8 cellular contexts compared by ENCODE assay signal in the genomic region with DNA sequence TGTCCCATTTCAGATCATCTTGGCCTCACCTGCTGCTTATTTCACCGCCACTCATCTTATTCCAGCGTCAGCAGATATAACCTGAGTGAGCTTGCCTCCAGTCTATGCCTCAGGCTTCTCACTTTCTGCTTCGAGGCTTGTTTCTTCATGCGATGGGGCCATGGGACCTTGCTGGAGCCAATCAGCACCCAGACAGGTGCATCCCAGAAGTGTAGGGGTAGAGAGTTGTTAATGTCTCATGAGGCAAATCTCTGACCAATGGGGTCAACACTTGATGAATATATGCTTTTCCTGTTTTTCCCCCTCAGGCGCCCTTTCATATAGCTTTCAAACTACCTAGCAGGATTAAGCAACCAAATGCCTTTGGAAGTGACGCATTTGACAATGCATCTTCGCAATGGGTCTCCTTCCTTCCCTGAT. TPM values are rescaled to one million over a fixed set of nuclear protein-coding genes. Genes with fewer than 3 reads are reported as not detected.
DNase-seq lines count a peak whose midpoint lies in the region; ATAC-seq lines count a peak whose summit lies in the region.

No MANE protein-coding gene starts in this region.

- H3K9me3 ChIP-seq in mucosa of stomach (ENCODE audit: control insufficient read depth, low read length): no peaks in the 10 kb centered on the region

- peak; percentile 37 for DNase-seq in stimulated activated CD4-positive, alpha-beta T cell treated with anti-CD3 and anti-CD28 coated beads, Interleukin-1b, Interleukin-23, amount 100 ng/mL, for 48 hours
- no peak for DNase-seq in stimulated activated CD4-positive, alpha-beta T cell treated with anti-CD3 and anti-CD28 coated beads, Interleukin-2, amount 100 ng/mL, for 48 hours
- DNase-seq in activated naive CD4-positive, alpha-beta T cell treated with anti-CD3 and anti-CD28 coated beads, Interleukin-2, amount 50 U/mL, for 72 hours (ENCODE audit: low spot score in 2 of 2): peak in 1 of 2 donors; percentile 10
- no peak for DNase-seq in T1000 (lab: John Stamatoyannopoulos, UW)

- peak overlapping the region; percentile 81 for H3K9ac ChIP-seq in mucosa of stomach (ENCODE audit: low read length)

- no peaks in the 10 kb centered on the region for H3K9me3 Mint-ChIP-seq in activated naive CD4-positive, alpha-beta T cell treated with anti-CD3 and anti-CD28 coated beads, Interleukin-2, amount 50 U/mL, for 72 hours

- H3K36me3 ChIP-seq in mucosa of stomach (ENCODE audit: control insufficient read depth, insufficient read depth, low read length): no peaks in the 10 kb centered on the region

- peak overlapping the region; percentile 90 for H3K4me3 ChIP-seq in mucosa of stomach (ENCODE audit: low read length)

- peak in 1 of 2 donors; percentile 6 for ATAC-seq in activated naive CD4-positive, alpha-beta T cell treated with anti-CD3 and anti-CD28 coated beads, Interleukin-2, amount 50 U/mL, for 72 hours
- no peak for ATAC-seq in GM19328 (IDR thresholded peaks at IDR 0.05; ENCODE audit: unreplicated experiment)
- ATAC-seq in GM18861 (IDR thresholded peaks at IDR 0.05; ENCODE audit: unreplicated experiment): no peak
- ATAC-seq in HG03108 (IDR thresholded peaks at IDR 0.05; ENCODE audit: unreplicated experiment): no peak

- H3K4me1 ChIP-seq in mucosa of stomach (ENCODE audit: control insufficient read depth, insufficient read depth, low read length): peaks cover 5% of the 10 kb centered on the region

- H3K27me3 ChIP-seq in mucosa of stomach (ENCODE audit: control insufficient read depth, insufficient read depth, low read length): no peaks in the 10 kb centered on the region

- peak overlapping the region; percentile 56 to 95 for H3K27ac Mint-ChIP-seq in activated naive CD4-positive, alpha-beta T cell treated with anti-CD3 and anti-CD28 coated beads, Interleukin-2, amount 50 U/mL, for 72 hours

- peaks cover 0 to 4% of the 10 kb centered on the region in 2 donors for H3K36me3 Mint-ChIP-seq in activated naive CD4-positive, alpha-beta T cell treated with anti-CD3 and anti-CD28 coated beads, Interleukin-2, amount 50 U/mL, for 72 hours

RNA-seq across cellular contexts. Expression of gene YIPF1, which starts 0.9 kb away (rescaled TPM):
- 10 to 100 TPM; 18.1 to 21.8 TPM for total RNA-seq in activated naive CD4-positive, alpha-beta T cell treated with anti-CD3 and anti-CD28 coated beads, Interleukin-2, amount 50 U/mL, for 72 hours

RNA-seq across cellular contexts. Expression of gene DIO1, which starts 3.5 kb away (rescaled TPM):
- not detected for total RNA-seq in activated naive CD4-positive, alpha-beta T cell treated with anti-CD3 and anti-CD28 coated beads, Interleukin-2, amount 50 U/mL, for 72 hours

RNA-seq across cellular contexts. Expression of gene NDC1, which starts 52.4 kb away (rescaled TPM):
- total RNA-seq in activated naive CD4-positive, alpha-beta T cell treated with anti-CD3 and anti-CD28 coated beads, Interleukin-2, amount 50 U/mL, for 72 hours: 10 to 100 TPM; 17.0 to 33.3 TPM

RNA-seq across cellular contexts. Expression of gene IFT25, which starts 55.0 kb away (rescaled TPM):
- 10 to 100 TPM; 61.3 to 73.0 TPM for total RNA-seq in activated naive CD4-positive, alpha-beta T cell treated with anti-CD3 and anti-CD28 coated beads, Interleukin-2, amount 50 U/mL, for 72 hours

RNA-seq across cellular contexts. Expression of gene LRRC42, which starts 55.6 kb away (rescaled TPM):
- total RNA-seq in activated naive CD4-positive, alpha-beta T cell treated with anti-CD3 and anti-CD28 coated beads, Interleukin-2, amount 50 U/mL, for 72 hours: 10 to 100 TPM; 31.6 to 35.8 TPM
